Comparison of ENCODE assay signal across 20 cellular contexts in genomic region chr12:47590771-47591368, GRCh38.
DNase-seq lines count a peak whose midpoint lies in the region; ATAC-seq and TF ChIP-seq lines count a peak whose summit lies in the region.
"Had no signal": no experiment of that assay in that cellular context is flagged by ENCODE, and none has a peak within 500 bp of the region (broad histone marks: within the 10 kb centered on the region; RNA-seq: fewer than 3 reads in every experiment).

No MANE protein-coding gene starts in this region.

- peaks cover 40% of the 10 kb centered on the region for H3K4me1 ChIP-seq in A673 (ENCODE audit: insufficient read depth, low read length, poor library complexity, severe bottlenecking)
- H3K4me1 ChIP-seq in naive thymus-derived CD4-positive, alpha-beta T cell (ENCODE audit: control insufficient read depth in 2 of 2, insufficient read depth in 2 of 2, low read length in 2 of 2), result no peaks in the 10 kb centered on the region

- H3K27me3 Mint-ChIP-seq in neural crest cell (ENCODE audit: low read depth), result no peaks in the 10 kb centered on the region
- no peaks in the 10 kb centered on the region for H3K27me3 Mint-ChIP-seq in naive thymus-derived CD4-positive, alpha-beta T cell
- no peaks in the 10 kb centered on the region for H3K27me3 Mint-ChIP-seq in activated T-helper 1 cell treated with anti-CD3 and anti-CD28 coated beads, Interleukin-12 subunit alpha, Interleukin-12 subunit beta, Interleukin-2, Interleukin-4 antibody, amounts not matched to agents 30 ng/mL and 10 ng/mL and 1 ng/mL, durations not matched to agents 14 hours and 24 hours and 36 hours (ENCODE audit: insufficient read depth)
- H3K27me3 Mint-ChIP-seq: activated naive CD4-positive, alpha-beta T cell treated with anti-CD3 and anti-CD28 coated beads, Interleukin-2, amount 10 ng/mL, durations not matched to agents 7 days and 5 days had no signal

- intact Hi-C loops in A673 (cut with micrococcal nuclease; ENCODE audit: unreplicated experiment), result no loop called here
- intact Hi-C loops in naive thymus-derived CD4-positive, alpha-beta T cell (cut with micrococcal nuclease), result no loop called here
- intact Hi-C loops in activated T-helper 1 cell treated with anti-CD3 and anti-CD28 coated beads, Interleukin-12 subunit alpha, Interleukin-12 subunit beta, Interleukin-2, Interleukin-4 antibody, amounts not matched to agents 30 ng/mL and 10 ng/mL and 1 ng/mL, durations not matched to agents 14 hours and 24 hours and 36 hours (cut with micrococcal nuclease), result no loop called here

- H3K36me3 Mint-ChIP-seq in neural crest cell (ENCODE audit: low read depth), result no peaks in the 10 kb centered on the region
- peaks cover 0 to under 1% (median 0%) of the 10 kb centered on the region in 5 donors for H3K36me3 Mint-ChIP-seq in naive thymus-derived CD4-positive, alpha-beta T cell
- no peaks in the 10 kb centered on the region for H3K36me3 Mint-ChIP-seq in activated T-helper 1 cell treated with anti-CD3 and anti-CD28 coated beads, Interleukin-12 subunit alpha, Interleukin-12 subunit beta, Interleukin-2, Interleukin-4 antibody, amounts not matched to agents 30 ng/mL and 10 ng/mL and 1 ng/mL, durations not matched to agents 14 hours and 24 hours and 36 hours (ENCODE audit: low read depth)
- H3K36me3 Mint-ChIP-seq: activated naive CD4-positive, alpha-beta T cell treated with anti-CD3 and anti-CD28 coated beads, Interleukin-2, amount 10 ng/mL, durations not matched to agents 7 days and 5 days had no signal

- H3K36me3 ChIP-seq in A673 (ENCODE audit: insufficient read depth, low read length, poor library complexity, severe bottlenecking), result no peaks in the 10 kb centered on the region
- no peaks in the 10 kb centered on the region for H3K36me3 ChIP-seq in naive thymus-derived CD4-positive, alpha-beta T cell (ENCODE audit: control insufficient read depth in 2 of 3, insufficient read depth in 3 of 3, low read length in 3 of 3)
- H3K36me3 ChIP-seq: upper lobe of left lung had no signal

- in situ Hi-C loops in SK-MEL-5 (cut with HindIII; ENCODE audit: low pct_unique_long_range_greater_than_20kb, low sequenced_read_pairs), result no loop called here

- ATAC-seq in naive thymus-derived CD4-positive, alpha-beta T cell, result no peak
- ATAC-seq in GM21737 (IDR thresholded peaks at IDR 0.05; ENCODE audit: unreplicated experiment), result no peak

- no TSS peak for BruUV-seq in A673 (replicated peaks; lab: Mats Ljungman, UMichigan)

- POLR2A ChIA-PET in A673 (lab: Charles Lee; ENCODE audit: low non-redundant PET), result no interaction called here
- POLR2A ChIA-PET in naive thymus-derived CD4-positive, alpha-beta T cell (lab: Charles Lee), result no interaction called here

- DNase-seq in A673 (ENCODE audit: low spot score) (peak; percentile 36), SK-MEL-5 (ENCODE audit: low read depth, low spot score) (peak; percentile 39), foreskin melanocyte (peak; percentile 58), neural crest cell (ENCODE audit: low read depth, low spot score) (no peak), HuH-7.5 (ENCODE audit: low spot score) (no peak)
- no peak for DNase-seq in naive thymus-derived CD4-positive, alpha-beta T cell
- no peak for DNase-seq in activated T-helper 1 cell treated with anti-CD3 and anti-CD28 coated beads, Interleukin-12 subunit alpha, Interleukin-12 subunit beta, Interleukin-2, Interleukin-4 antibody, amounts not matched to agents 30 ng/mL and 10 ng/mL and 1 ng/mL, durations not matched to agents 14 hours and 24 hours and 36 hours (ENCODE audit: low spot score)
- DNase-seq: activated CD4-positive, alpha-beta T cell treated with anti-CD3 and anti-CD28 coated beads, Interleukin-2, amount 50 U/mL, for 48 hours; activated naive CD4-positive, alpha-beta T cell treated with anti-CD3 and anti-CD28 coated beads, Interleukin-2, amount 10 ng/mL, durations not matched to agents 7 days and 5 days; DMS 273 treated with DMSO at 0.1 percent for 48 hours; GDM1; HCEC 1CT; NCI-H146; NCI-H774; stimulated activated naive CD4-positive, alpha-beta T cell treated with Interleukin-2 at 50 U/mL for 16 hours; upper lobe of left lung had no signal

- H3K4me3 ChIP-seq in A673 (ENCODE audit: low read depth, low read length, poor library complexity, severe bottlenecking), result no peak overlapping the region
- no peak overlapping the region for H3K4me3 ChIP-seq in naive thymus-derived CD4-positive, alpha-beta T cell (ENCODE audit: low read length)
- H3K4me3 ChIP-seq: upper lobe of left lung had no signal

- peak overlapping the region; percentile 3 for H3K27ac Mint-ChIP-seq in neural crest cell (ENCODE audit: unreplicated experiment)
- H3K27ac Mint-ChIP-seq in naive thymus-derived CD4-positive, alpha-beta T cell, result no peak overlapping the region
- no peak overlapping the region for H3K27ac Mint-ChIP-seq in activated T-helper 1 cell treated with anti-CD3 and anti-CD28 coated beads, Interleukin-12 subunit alpha, Interleukin-12 subunit beta, Interleukin-2, Interleukin-4 antibody, amounts not matched to agents 30 ng/mL and 10 ng/mL and 1 ng/mL, durations not matched to agents 14 hours and 24 hours and 36 hours
- H3K27ac Mint-ChIP-seq: activated naive CD4-positive, alpha-beta T cell treated with anti-CD3 and anti-CD28 coated beads, Interleukin-2, amount 10 ng/mL, durations not matched to agents 7 days and 5 days; T-helper 1 cell treated with Interleukin-12 subunit alpha and Interleukin-12 subunit beta and Interleukin-4 antibody, amounts not matched to agents 30 μg/mL and 1 μg/mL, for 36 hours had no signal

- no peak for TF ChIP-seq CTCF in A673 (conservative IDR thresholded peaks at IDR 0.05; ENCODE audit: low read depth, low read length)
- TF ChIP-seq CTCF in neural crest cell (conservative IDR thresholded peaks at IDR 0.05), result no peak

- CTCF ChIA-PET in A673 (lab: Charles Lee), result interaction anchor here (0.7 kb wide), 1 partner anchor 517 kb away, joined by 3 read pairs; no protein-coding TSS in a partner anchor
- CTCF ChIA-PET in naive thymus-derived CD4-positive, alpha-beta T cell (lab: Charles Lee), result no interaction called here

- no peaks in the 10 kb centered on the region for H3K27me3 ChIP-seq in A673 (replicated peaks; ENCODE audit: insufficient read depth, low read depth, low read length, poor library complexity)
- no peaks in the 10 kb centered on the region for H3K27me3 ChIP-seq in naive thymus-derived CD4-positive, alpha-beta T cell (ENCODE audit: control insufficient read depth in 2 of 2, insufficient read depth in 2 of 2, low read length in 2 of 2)
- H3K27me3 ChIP-seq: upper lobe of left lung had no signal

- H3K4me1 Mint-ChIP-seq in neural crest cell, result peaks cover 17% of the 10 kb centered on the region
- peaks cover 0 to 7% (median 0%) of the 10 kb centered on the region in 7 donors for H3K4me1 Mint-ChIP-seq in naive thymus-derived CD4-positive, alpha-beta T cell
- no peaks in the 10 kb centered on the region for H3K4me1 Mint-ChIP-seq in activated T-helper 1 cell treated with anti-CD3 and anti-CD28 coated beads, Interleukin-12 subunit alpha, Interleukin-12 subunit beta, Interleukin-2, Interleukin-4 antibody, amounts not matched to agents 30 ng/mL and 10 ng/mL and 1 ng/mL, durations not matched to agents 14 hours and 24 hours and 36 hours (ENCODE audit: low read depth)
- H3K4me1 Mint-ChIP-seq: activated naive CD4-positive, alpha-beta T cell treated with anti-CD3 and anti-CD28 coated beads, Interleukin-2, amount 10 ng/mL, durations not matched to agents 7 days and 5 days had no signal

- H3K4me3 Mint-ChIP-seq in neural crest cell, result no peak overlapping the region
- H3K4me3 Mint-ChIP-seq in naive thymus-derived CD4-positive, alpha-beta T cell, result no peak overlapping the region
- no peak overlapping the region for H3K4me3 Mint-ChIP-seq in activated T-helper 1 cell treated with anti-CD3 and anti-CD28 coated beads, Interleukin-12 subunit alpha, Interleukin-12 subunit beta, Interleukin-2, Interleukin-4 antibody, amounts not matched to agents 30 ng/mL and 10 ng/mL and 1 ng/mL, durations not matched to agents 14 hours and 24 hours and 36 hours
- H3K4me3 Mint-ChIP-seq: activated naive CD4-positive, alpha-beta T cell treated with anti-CD3 and anti-CD28 coated beads, Interleukin-2, amount 10 ng/mL, durations not matched to agents 7 days and 5 days; T-helper 1 cell treated with Interleukin-12 subunit alpha and Interleukin-12 subunit beta and Interleukin-4 antibody, amounts not matched to agents 30 μg/mL and 1 μg/mL, for 36 hours had no signal

- no peaks in the 10 kb centered on the region for H3K9me3 ChIP-seq in A673 (ENCODE audit: low read depth, low read length, poor library complexity, severe bottlenecking)
- H3K9me3 ChIP-seq in naive thymus-derived CD4-positive, alpha-beta T cell (ENCODE audit: control insufficient read depth in 2 of 3, low read length in 3 of 3), result no peaks in the 10 kb centered on the region
- H3K9me3 ChIP-seq: upper lobe of left lung had no signal

- no peaks in the 10 kb centered on the region for H3K9me3 Mint-ChIP-seq in neural crest cell
- peaks cover 0 to 3% (median 0%) of the 10 kb centered on the region in 11 donors for H3K9me3 Mint-ChIP-seq in naive thymus-derived CD4-positive, alpha-beta T cell
- no peaks in the 10 kb centered on the region for H3K9me3 Mint-ChIP-seq in activated T-helper 1 cell treated with anti-CD3 and anti-CD28 coated beads, Interleukin-12 subunit alpha, Interleukin-12 subunit beta, Interleukin-2, Interleukin-4 antibody, amounts not matched to agents 30 ng/mL and 10 ng/mL and 1 ng/mL, durations not matched to agents 14 hours and 24 hours and 36 hours
- H3K9me3 Mint-ChIP-seq: activated naive CD4-positive, alpha-beta T cell treated with anti-CD3 and anti-CD28 coated beads, Interleukin-2, amount 10 ng/mL, durations not matched to agents 7 days and 5 days; T-helper 1 cell treated with Interleukin-12 subunit alpha and Interleukin-12 subunit beta and Interleukin-4 antibody, amounts not matched to agents 30 μg/mL and 1 μg/mL, for 36 hours had no signal

- H3K27ac ChIP-seq in A673 (ENCODE audit: low read depth, low read length, poor library complexity, severe bottlenecking), result no peak overlapping the region
- no peak overlapping the region for H3K27ac ChIP-seq in naive thymus-derived CD4-positive, alpha-beta T cell (ENCODE audit: low read depth, low read length)
- H3K27ac ChIP-seq: C4-2B, upper lobe of left lung, VCaP had no signal

Comparison
In these comparisons a context has a peak if more than half of its experiments do, and no peak if none do; other contexts are left out.
1. DNase-seq: peak in A673 (single experiment), SK-MEL-5 (single experiment) and foreskin melanocyte (single experiment); none in neural crest cell (single experiment), naive thymus-derived CD4-positive, alpha-beta T cell (0 of 9), HuH-7.5 (single experiment) and activated T-helper 1 cell treated with anti-CD3 and anti-CD28 coated beads, Interleukin-12 subunit alpha, Interleukin-12 subunit beta, Interleukin-2, Interleukin-4 antibody, amounts not matched to agents 30 ng/mL and 10 ng/mL and 1 ng/mL, durations not matched to agents 14 hours and 24 hours and 36 hours (single experiment).